In the genomic region with DNA sequence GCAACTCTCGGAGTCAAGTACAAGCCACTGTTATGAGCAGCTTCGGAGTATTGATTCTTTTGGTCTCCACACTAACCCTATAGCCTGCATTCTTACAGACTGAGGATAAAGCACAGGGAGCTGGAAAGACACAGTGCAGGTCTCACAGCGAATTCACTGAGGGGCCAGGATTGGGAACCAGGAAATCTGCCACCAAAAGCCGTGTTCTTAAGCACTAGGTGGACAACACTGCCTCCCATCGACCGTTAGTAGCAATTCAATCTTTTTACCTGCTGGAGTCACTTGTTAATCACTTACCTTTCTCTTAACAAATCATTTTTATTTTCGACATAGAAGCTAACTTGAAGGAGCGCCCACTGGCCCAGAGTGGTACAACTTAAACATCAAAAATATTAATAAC, we compare ENCODE assay signal across 9 cellular contexts. TPM values are rescaled to one million over a fixed set of nuclear protein-coding genes. Genes with fewer than 3 reads are reported as not detected.
DNase-seq lines count a peak whose midpoint lies in the region; ATAC-seq lines count a peak whose summit lies in the region.
"Had no signal": no experiment of that assay in that cellular context is flagged by ENCODE, and none has a peak within 500 bp of the region (broad histone marks: within the 10 kb centered on the region; RNA-seq: fewer than 3 reads in every experiment).

No MANE protein-coding gene starts in this region.

- intact Hi-C loops in activated CD4-positive, alpha-beta memory T cell treated with anti-CD3 and anti-CD28 coated beads for 36 hours (cut with micrococcal nuclease), result loop anchor here (1.0 to 2.0 kb wide), 2 partner anchors 43 to 82 kb away; no protein-coding TSS in a partner anchor

- ATAC-seq in HG02798 (IDR thresholded peaks at IDR 0.05; ENCODE audit: poor library complexity, unreplicated experiment) (no peak), GM18498 (IDR thresholded peaks at IDR 0.05; ENCODE audit: unreplicated experiment) (no peak), GM21723 (IDR thresholded peaks at IDR 0.05; ENCODE audit: unreplicated experiment) (no peak)

- no peak overlapping the region for H3K27ac Mint-ChIP-seq in activated CD4-positive, alpha-beta memory T cell treated with anti-CD3 and anti-CD28 coated beads for 36 hours
- no peak overlapping the region for H3K27ac Mint-ChIP-seq in activated CD4-positive, alpha-beta memory T cell treated with anti-CD3 and anti-CD28 coated beads, Interleukin-2, amount 10 ng/mL, durations not matched to agents 7 days and 5 days

- H3K4me3 Mint-ChIP-seq in activated CD4-positive, alpha-beta memory T cell treated with anti-CD3 and anti-CD28 coated beads for 36 hours, result no peak overlapping the region
- no peak overlapping the region for H3K4me3 Mint-ChIP-seq in activated CD4-positive, alpha-beta memory T cell treated with anti-CD3 and anti-CD28 coated beads, Interleukin-2, amount 10 ng/mL, durations not matched to agents 7 days and 5 days

- no peaks in the 10 kb centered on the region for H3K36me3 Mint-ChIP-seq in activated CD4-positive, alpha-beta memory T cell treated with anti-CD3 and anti-CD28 coated beads for 36 hours
- H3K36me3 Mint-ChIP-seq in activated CD4-positive, alpha-beta memory T cell treated with anti-CD3 and anti-CD28 coated beads, Interleukin-2, amount 10 ng/mL, durations not matched to agents 7 days and 5 days (ENCODE audit: low read depth), result no peaks in the 10 kb centered on the region

- DNase-seq in activated CD4-positive, alpha-beta memory T cell treated with anti-CD3 and anti-CD28 coated beads for 36 hours, result peak; percentile 30
- DNase-seq in activated CD4-positive, alpha-beta memory T cell treated with anti-CD3 and anti-CD28 coated beads, Interleukin-2, amount 10 ng/mL, durations not matched to agents 7 days and 5 days, result no peak
- DNase-seq in M059J (ENCODE audit: low read depth), result peak; percentile 19
- DNase-seq in amniotic epithelial cell (ENCODE audit: low read depth), result peak; percentile 40
- peak; percentile 81 for DNase-seq in left kidney (ENCODE audit: low read depth, low spot score)

- CTCF ChIA-PET in activated CD4-positive, alpha-beta memory T cell treated with anti-CD3 and anti-CD28 coated beads for 36 hours (lab: Charles Lee), result interaction anchor here (0.8 to 6.3 kb wide), 12 partner anchors 8 to 234 kb away, joined by 3 to 59 read pairs (median 4); partner anchors contain the start of genes ATP4A and FFAR3
- CTCF ChIA-PET in activated CD4-positive, alpha-beta memory T cell treated with anti-CD3 and anti-CD28 coated beads, Interleukin-2, amount 10 ng/mL, durations not matched to agents 7 days and 5 days (lab: Charles Lee), result interaction anchor here (0.6 to 2.0 kb wide), 10 partner anchors 8 to 239 kb away, joined by 3 to 12 read pairs (median 4); no protein-coding TSS in a partner anchor

- POLR2A ChIA-PET in activated CD4-positive, alpha-beta memory T cell treated with anti-CD3 and anti-CD28 coated beads for 36 hours (lab: Charles Lee), result interaction anchor here (0.6 kb wide), 1 partner anchor 21 kb away, joined by 3 read pairs; no protein-coding TSS in a partner anchor
- POLR2A ChIA-PET in activated CD4-positive, alpha-beta memory T cell treated with anti-CD3 and anti-CD28 coated beads, Interleukin-2, amount 10 ng/mL, durations not matched to agents 7 days and 5 days (lab: Charles Lee), result no interaction called here

- H3K9me3 Mint-ChIP-seq in activated CD4-positive, alpha-beta memory T cell treated with anti-CD3 and anti-CD28 coated beads for 36 hours, result no peaks in the 10 kb centered on the region
- no peaks in the 10 kb centered on the region for H3K9me3 Mint-ChIP-seq in activated CD4-positive, alpha-beta memory T cell treated with anti-CD3 and anti-CD28 coated beads, Interleukin-2, amount 10 ng/mL, durations not matched to agents 7 days and 5 days

- H3K27me3 Mint-ChIP-seq in activated CD4-positive, alpha-beta memory T cell treated with anti-CD3 and anti-CD28 coated beads for 36 hours, result peaks cover 3% of the 10 kb centered on the region
- H3K27me3 Mint-ChIP-seq in activated CD4-positive, alpha-beta memory T cell treated with anti-CD3 and anti-CD28 coated beads, Interleukin-2, amount 10 ng/mL, durations not matched to agents 7 days and 5 days, result no peaks in the 10 kb centered on the region

- peaks cover 5% of the 10 kb centered on the region for H3K4me1 Mint-ChIP-seq in activated CD4-positive, alpha-beta memory T cell treated with anti-CD3 and anti-CD28 coated beads for 36 hours (ENCODE audit: low read depth)
- H3K4me1 Mint-ChIP-seq in activated CD4-positive, alpha-beta memory T cell treated with anti-CD3 and anti-CD28 coated beads, Interleukin-2, amount 10 ng/mL, durations not matched to agents 7 days and 5 days, result peaks cover 8% of the 10 kb centered on the region

RNA-seq across cellular contexts. Expression of gene PMIS2, which starts 6.3 kb away (rescaled TPM):
- total RNA-seq in activated CD4-positive, alpha-beta memory T cell treated with anti-CD3 and anti-CD28 coated beads for 36 hours, result not detected
- total RNA-seq in activated CD4-positive, alpha-beta memory T cell treated with anti-CD3 and anti-CD28 coated beads, Interleukin-2, amount 10 ng/mL, durations not matched to agents 7 days and 5 days, result not detected
- not detected in 2 replicates for total RNA-seq in M059J (2014; rRNA removed; shearing (Covaris generic))
- total RNA-seq: skeletal muscle tissue had no signal

RNA-seq across cellular contexts. Expression of gene HAUS5, which starts 20.3 kb away (rescaled TPM):
- 10 to 100 TPM; 36.6 to 43.1 TPM for total RNA-seq in activated CD4-positive, alpha-beta memory T cell treated with anti-CD3 and anti-CD28 coated beads for 36 hours
- 10 to 100 TPM; 45.3 to 46.5 TPM for total RNA-seq in activated CD4-positive, alpha-beta memory T cell treated with anti-CD3 and anti-CD28 coated beads, Interleukin-2, amount 10 ng/mL, durations not matched to agents 7 days and 5 days
- total RNA-seq in M059J (2014; rRNA removed; shearing (Covaris generic)), result 9.1 and 10.1 TPM in 2 replicates

RNA-seq across cellular contexts. Expression of gene ATP4A, which starts 28.8 kb away (rescaled TPM):
- not detected for total RNA-seq in activated CD4-positive, alpha-beta memory T cell treated with anti-CD3 and anti-CD28 coated beads for 36 hours
- total RNA-seq in activated CD4-positive, alpha-beta memory T cell treated with anti-CD3 and anti-CD28 coated beads, Interleukin-2, amount 10 ng/mL, durations not matched to agents 7 days and 5 days, result not detected
- not detected in 2 replicates for total RNA-seq in M059J (2014; rRNA removed; shearing (Covaris generic))
- total RNA-seq: skeletal muscle tissue had no signal

RNA-seq across cellular contexts. Expression of gene RBM42, which starts 36.6 kb away (rescaled TPM):
- total RNA-seq in activated CD4-positive, alpha-beta memory T cell treated with anti-CD3 and anti-CD28 coated beads for 36 hours, result 10 to 100 TPM; 86.4 to 88.0 TPM
- total RNA-seq in activated CD4-positive, alpha-beta memory T cell treated with anti-CD3 and anti-CD28 coated beads, Interleukin-2, amount 10 ng/mL, durations not matched to agents 7 days and 5 days, result 100 to 1,000 TPM in 1 of 2 experiments, 10 to 100 TPM in 1; 99.5 to 102 TPM
- total RNA-seq in M059J (2014; rRNA removed; shearing (Covaris generic)), result 97.1 and 128 TPM in 2 replicates

RNA-seq across cellular contexts. Expression of gene TMEM147, which starts 46.8 kb away (rescaled TPM):
- 10 to 100 TPM; 73.5 to 81.9 TPM for total RNA-seq in activated CD4-positive, alpha-beta memory T cell treated with anti-CD3 and anti-CD28 coated beads for 36 hours
- 10 to 100 TPM; 39.6 to 47.4 TPM for total RNA-seq in activated CD4-positive, alpha-beta memory T cell treated with anti-CD3 and anti-CD28 coated beads, Interleukin-2, amount 10 ng/mL, durations not matched to agents 7 days and 5 days
- total RNA-seq in M059J (2014; rRNA removed; shearing (Covaris generic)), result 106 and 116 TPM in 2 replicates
